In the genomic region with DNA sequence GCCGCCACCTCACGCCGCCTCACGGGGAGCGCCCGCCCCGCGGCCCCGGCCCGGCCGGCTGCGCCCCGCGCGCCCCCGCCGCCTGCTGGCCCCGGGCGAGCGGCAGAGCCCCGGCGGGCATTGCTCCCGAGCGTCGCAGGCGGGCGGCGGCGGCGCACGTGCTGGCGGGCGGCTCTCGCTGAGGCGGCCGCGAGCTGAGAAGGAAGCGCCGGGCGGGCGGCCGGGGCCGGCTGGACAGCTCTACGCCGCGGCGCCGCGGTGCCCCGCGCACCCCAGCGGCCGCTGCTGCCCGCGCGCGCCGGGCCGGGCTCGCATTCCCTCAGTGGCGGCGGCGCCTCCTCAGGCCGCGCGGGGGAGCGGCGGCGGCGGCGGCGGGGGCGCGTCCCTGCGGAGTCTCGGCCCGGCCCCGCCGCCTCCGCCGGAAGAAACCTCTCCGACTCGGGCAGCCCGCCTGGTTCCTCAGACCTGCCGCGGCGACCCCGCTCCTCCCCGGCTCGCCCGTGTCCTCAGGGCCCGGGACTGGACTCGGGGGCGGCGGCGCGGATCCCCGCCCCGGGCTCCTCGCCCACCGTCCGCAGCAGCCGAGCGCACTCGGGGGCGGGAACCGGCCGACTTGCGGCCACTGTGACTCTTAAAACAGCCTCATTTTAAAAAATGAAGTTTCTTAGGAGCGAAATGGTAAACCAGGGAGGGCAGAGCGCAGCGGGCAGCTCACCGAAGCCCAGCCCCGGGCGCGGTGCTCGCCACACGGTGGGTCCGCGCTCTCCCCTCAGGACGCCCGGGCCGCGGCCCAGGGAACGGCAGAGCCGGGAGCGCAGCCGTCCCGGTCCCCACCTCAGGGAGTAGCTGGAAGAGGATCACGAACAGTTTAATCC, we compare ENCODE assay signal across 8 cellular contexts. TPM values are rescaled to one million over a fixed set of nuclear protein-coding genes. Genes with fewer than 3 reads are reported as not detected.
DNase-seq lines count a peak whose midpoint lies in the region; ATAC-seq and TF ChIP-seq lines count a peak whose summit lies in the region.

A gene (minus strand): TSS at position 287 of the 875 bp plus-strand sequence. CDS start 116,500 bp downstream, outside the sequence.

- H3K27ac ChIP-seq in mesodermal cell (ENCODE audit: low read depth, low read length, severe bottlenecking) = no peak within 1 kb of the TSS

- peak; percentile 22 for TF ChIP-seq CTCF in GM12865 (IDR thresholded peaks at IDR 0.05; ENCODE audit: insufficient read depth, low read depth, low read length, missing control alignments)

- H3K27me3 ChIP-seq in endocrine pancreas (ENCODE audit: control insufficient read depth, insufficient read depth, low read length) = no peaks in the 10 kb centered on the region

- WGBS in mesodermal cell (ENCODE audit: insufficient coverage in 2 of 2), 2 experiments = 1% methylated on average over 87 to 105 of the region's 130 CpGs

- ATAC-seq in HG02798 (IDR thresholded peaks at IDR 0.05; ENCODE audit: poor library complexity, unreplicated experiment) = peak; percentile 68

- peak within 1 kb of the TSS; percentile 76 for H3K9ac ChIP-seq in endocrine pancreas (ENCODE audit: control insufficient read depth, insufficient read depth, low read length)

- DNase-seq in GM12865 (ENCODE audit: low read depth) = peak; percentile 71
- DNase-seq in NCI-H748 (lab: John Stamatoyannopoulos, UW; ENCODE audit: unreplicated experiment) = peak; percentile 65
- DNase-seq in activated CD8-positive, alpha-beta memory T cell treated with anti-CD3 and anti-CD28 coated beads for 4 hours (ENCODE audit: low read depth in 2 of 2) = peak; percentile 21 to 29
- DNase-seq in stimulated activated CD8-positive, alpha-beta memory T cell treated with anti-CD3 and anti-CD28 coated beads, Interleukin-7, amount 100 ng/mL, for 48 hours (ENCODE audit: extremely low read depth in 1 of 2, low read depth in 1 of 2) = peak; percentile 17 to 32
- no peak for DNase-seq in middle frontal gyrus (ENCODE audit: extremely low spot score, low spot score)

- H3K4me1 ChIP-seq in endocrine pancreas (ENCODE audit: control insufficient read depth, insufficient read depth, low read length) = no peaks in the 10 kb centered on the region
- peaks cover 25% of the 10 kb centered on the region for H3K4me1 ChIP-seq in mesodermal cell (ENCODE audit: control insufficient read depth, insufficient read depth, low read length, poor library complexity, severe bottlenecking)

- H3K9me3 ChIP-seq in endocrine pancreas (ENCODE audit: control insufficient read depth, low read length) (no peaks in the 10 kb centered on the region), mesodermal cell (ENCODE audit: control insufficient read depth, low read length) (no peaks in the 10 kb centered on the region)

- H3K4me3 ChIP-seq in GM12865 (ENCODE audit: low read depth, low read length) (peak within 1 kb of the TSS; percentile 55), endocrine pancreas (ENCODE audit: control insufficient read depth, insufficient read depth, low read length) (no peak within 1 kb of the TSS), mesodermal cell (ENCODE audit: extremely low read depth, insufficient read depth, low read length, poor library complexity, severe bottlenecking) (peak within 1 kb of the TSS; percentile 54)

- H3K36me3 ChIP-seq in endocrine pancreas (ENCODE audit: control insufficient read depth, insufficient read depth, low read length) = no peaks in the 10 kb centered on the region
- peaks cover 17% of the 10 kb centered on the region for H3K36me3 ChIP-seq in mesodermal cell (ENCODE audit: control insufficient read depth, insufficient read depth, low read length)

RNA-seq across cellular contexts. Expression of the gene that starts here (rescaled TPM):
- polyA plus RNA-seq in mesodermal cell (2013, experiment 1 of 2) = 8.0 TPM
- 8.8 TPM for polyA plus RNA-seq in mesodermal cell (2013, experiment 2 of 2)
